In the genomic region with DNA sequence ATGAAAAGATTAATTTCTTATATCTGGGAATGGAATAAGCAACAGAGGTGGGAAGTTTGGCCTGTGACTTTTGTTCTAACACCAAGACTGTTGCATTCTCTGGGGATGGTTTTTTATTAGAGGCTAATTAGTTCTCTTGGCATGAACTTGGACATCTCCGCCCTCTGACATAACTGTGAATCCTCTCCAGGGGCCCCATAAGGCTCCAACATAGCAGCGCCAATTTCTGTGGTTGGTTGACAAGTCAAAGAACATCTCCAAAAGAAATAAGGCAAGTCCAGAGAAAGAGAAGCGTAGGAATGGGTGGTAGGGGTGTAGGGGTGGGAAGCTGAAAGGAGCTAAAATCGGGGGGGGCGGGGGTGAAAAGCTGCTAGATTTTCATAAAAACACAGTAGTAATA, we compare ENCODE assay signal across 28 cellular contexts.
"Had no signal": no experiment of that assay in that cellular context is flagged by ENCODE, and none has a peak within 500 bp of the region (broad histone marks: within the 10 kb centered on the region; RNA-seq: fewer than 3 reads in every experiment).

No MANE protein-coding gene starts in this region.

- DNase-seq: activated CD4-positive, alpha-beta T cell treated with anti-CD3 and anti-CD28 coated beads for 1 hour; activated CD4-positive, alpha-beta T cell treated with anti-CD3 and anti-CD28 coated beads, Interleukin-2, amount 50 U/mL, for 1 hour; activated CD8-positive, alpha-beta T cell treated with anti-CD3 and anti-CD28 coated beads for 36 hours; activated gamma-delta T cell treated with Interleukin-2 at 50 U/mL for 16 hours; activated naive CD4-positive, alpha-beta T cell treated with anti-CD3 and anti-CD28 coated beads, Interleukin-2, amount 50 U/mL, for 16 hours; activated T-cell treated with anti-CD3 and anti-CD28 coated beads, Interleukin-2, amount 50 U/mL, for 4 hours; amniotic stem cell; brain microvascular endothelial cell; caudate nucleus; cortex of kidney; effector memory CD8-positive, alpha-beta T cell; erythroblast; foreskin fibroblast; kidney glomerular epithelial cell; mucosa of descending colon; nephron progenitor cell; right lobe of liver; small intestine; stimulated activated CD4-positive, alpha-beta T cell treated with anti-CD3 and anti-CD28 coated beads, Interleukin-4, amount 100 ng/mL, for 24 hours; SW 1271; T-helper 17 cell; T1000; upper lobe of left lung had no signal

- H3K27me3 ChIP-seq: brain microvascular endothelial cell, left lung, right lobe of liver, upper lobe of left lung had no signal

- H3K4me1 ChIP-seq: parathyroid adenoma, right lobe of liver had no signal

- H3K36me3 ChIP-seq: brain microvascular endothelial cell, left lung, right lobe of liver, upper lobe of left lung had no signal

- H3K4me3 ChIP-seq: left lung, mucosa of descending colon, right lobe of liver, upper lobe of left lung had no signal

- ATAC-seq: activated CD8-positive, alpha-beta T cell treated with anti-CD3 and anti-CD28 coated beads for 36 hours; activated T-cell treated with anti-CD3 and anti-CD28 coated beads, Interleukin-2, amount 50 U/mL, for 4 hours; activated T-helper 17 cell treated with anti-CD3 and anti-CD28 coated beads, Interleukin-2, amount 50 U/mL, for 72 hours; effector memory CD8-positive, alpha-beta T cell; left lung; right lobe of liver; stimulated activated effector memory CD8-positive, alpha-beta T cell treated with anti-CD3 and anti-CD28 coated beads, Interleukin-12 subunit alpha, Interleukin-12 subunit beta, amount 100 ng/mL, for 72 hours; T-helper 17 cell; WTC11 had no signal

- H3K27ac ChIP-seq: brain microvascular endothelial cell, left lung, parathyroid adenoma, right lobe of liver, upper lobe of left lung had no signal

- H3K9me3 ChIP-seq: left lung, mucosa of descending colon, right lobe of liver, upper lobe of left lung had no signal
